Comparison of ENCODE assay signal across 9 cellular contexts in the genomic region with DNA sequence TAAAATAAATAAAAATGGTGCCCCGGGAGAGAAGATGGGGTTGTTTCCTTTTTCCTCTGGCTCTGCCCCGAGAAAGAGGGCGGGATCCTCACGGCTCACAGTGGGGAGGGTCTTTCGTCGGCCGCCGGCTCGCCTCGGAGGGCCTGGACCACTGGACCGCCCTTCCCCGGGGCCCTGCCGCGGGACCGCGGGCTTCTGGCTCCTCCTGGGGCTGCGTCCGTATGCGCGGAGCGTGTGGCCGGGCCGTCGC. TPM values are rescaled to one million over a fixed set of nuclear protein-coding genes. Genes with fewer than 3 reads are reported as not detected.
A peak's percentile ranks its signal among the peaks of the same experiment; 100 is the strongest.
DNase-seq lines count a peak whose midpoint lies in the region; ATAC-seq, FAIRE-seq and TF ChIP-seq lines count a peak whose summit lies in the region.
"Had no signal": no experiment of that assay in that cellular context is flagged by ENCODE, and none has a peak within 500 bp of the region (broad histone marks: within the 10 kb centered on the region; RNA-seq: fewer than 3 reads in every experiment).

No MANE protein-coding gene starts in this region.

- H3K4me3 Mint-ChIP-seq in WTC11, result peak overlapping the region; percentile 98

- no peak for TF ChIP-seq POLR2A in HepG2 (IDR thresholded peaks at IDR 0.05; ENCODE audit: insufficient read depth in 1 of 2, low read depth in 2 of 2, low read length in 2 of 2)

- DNase-seq in DMS79 treated with DMSO at 0.1 percent for 48 hours (lab: John Stamatoyannopoulos, UW), result peak; percentile 45
- peak; percentile 63 for DNase-seq in WTC11 (ENCODE audit: low spot score)
- DNase-seq in HepG2 (ENCODE audit: low spot score), result peak; percentile 23
- DNase-seq in NK-92 (lab: John Stamatoyannopoulos, UW; ENCODE audit: unreplicated experiment), result no peak
- DNase-seq in mesenteric fat pad (ENCODE audit: low spot score), result no peak

- WGBS in HepG2 (ENCODE audit: low lambda C conversion rate), result 0% methylated on average over 1 of the region's 24 CpGs

- no peak overlapping the region for H3K27ac Mint-ChIP-seq in WTC11

- in situ Hi-C loops in HepG2 (cut with HindIII; ENCODE audit: extremely low pct_ligation_motif_present, low pct_unique_long_range_greater_than_20kb), result no loop called here

- POLR2A ChIA-PET in WTC11 (lab: Charles Lee), result interaction anchor here (1.5 kb wide), 1 partner anchor 11 kb away, joined by 5 read pairs; no protein-coding TSS in a partner anchor
- POLR2A ChIA-PET in HepG2 (lab: Yijun Ruan, JAX), result interaction anchor here (0.7 to 1.8 kb wide), 7 partner anchors 11 to 180 kb away, joined by 3 to 19 read pairs (median 3); a partner anchor contains a TSS

- peak overlapping the region; percentile 96 for H3K27ac ChIP-seq in HepG2 (ENCODE audit: extremely low read length, insufficient read depth, low read length)
- H3K27ac ChIP-seq: parathyroid adenoma had no signal

- peak overlapping the region; percentile 94 for H3K4me2 ChIP-seq in HepG2 (ENCODE audit: low read depth, low read length)

- H3K79me2 ChIP-seq in HepG2 (ENCODE audit: insufficient read depth, low read length), result peaks cover 66% of the 10 kb centered on the region
- H3K79me2 ChIP-seq: parathyroid adenoma had no signal

- H3K9me3 Mint-ChIP-seq in WTC11, result no peaks in the 10 kb centered on the region

- H3K4me1 Mint-ChIP-seq in WTC11, result peaks cover 29% of the 10 kb centered on the region

- peak overlapping the region; percentile 90 for H3K9ac ChIP-seq in HepG2 (ENCODE audit: insufficient read depth, low read depth, low read length)
- H3K9ac ChIP-seq: parathyroid adenoma had no signal

- H3K36me3 ChIP-seq in HepG2 (replicated peaks in 1 of 2; ENCODE audit: control insufficient read depth in 1 of 2, insufficient read depth in 2 of 2, low read length in 2 of 2), result no peaks in the 10 kb centered on the region

- no peak for TF ChIP-seq RAD21 in HepG2 (CRISPR knock-in tag; IDR thresholded peaks at IDR 0.05)

- no peak for TF ChIP-seq EP300 in HepG2 (IDR thresholded peaks at IDR 0.05; ENCODE audit: low read depth in 2 of 2, low read length in 2 of 2)
- no peak for TF ChIP-seq EP300 in HepG2 (CRISPR knock-in tag; IDR thresholded peaks at IDR 0.05; ENCODE audit: borderline replicate concordance)

- no peak for FAIRE-seq in HepG2 (lab: Jason Lieb, UNC)

- peak overlapping the region; percentile 86 to 93 (median 91) for H3K4me3 ChIP-seq in HepG2 (replicated peaks in 1 of 3; ENCODE audit: insufficient read depth in 1 of 3, low read depth in 2 of 3, low read length in 3 of 3)

- CTCF ChIA-PET in WTC11 (lab: Charles Lee) (no interaction called here), HepG2 (lab: Yijun Ruan, JAX; ENCODE audit: low intra/inter-chr PET ratio, low total read pairs) (no interaction called here)

- H3K9me3 ChIP-seq in HepG2 (ENCODE audit: low read length), result no peaks in the 10 kb centered on the region

- intact Hi-C loops in HepG2 (cut with micrococcal nuclease; ENCODE audit: unreplicated experiment), result loop anchor here (1.0 to 10.0 kb wide), 5 partner anchors 57 to 461 kb away; a partner anchor contains a TSS

- peaks cover 25% of the 10 kb centered on the region for H3K4me1 ChIP-seq in HepG2 (ENCODE audit: insufficient read depth, low read length)
- H3K4me1 ChIP-seq: parathyroid adenoma had no signal

- H4K20me1 ChIP-seq in HepG2 (ENCODE audit: insufficient read depth, low read length), result no peaks in the 10 kb centered on the region

- no TSS peak for BruUV-seq in HepG2 (replicated peaks; lab: Mats Ljungman, UMichigan)

- H3K36me3 Mint-ChIP-seq in WTC11, result peaks cover 3% of the 10 kb centered on the region; the same call in 1 of the 2 replicates

- ATAC-seq in HG02759 (IDR thresholded peaks at IDR 0.05; ENCODE audit: unreplicated experiment) (peak; percentile 26), WTC11 (peak; percentile 7), HepG2 (peak; percentile 66), GM18520 (IDR thresholded peaks at IDR 0.05; ENCODE audit: unreplicated experiment) (no peak), GM18517 (IDR thresholded peaks at IDR 0.05; ENCODE audit: unreplicated experiment) (no peak)

- TF ChIP-seq CTCF in WTC11 (IDR thresholded peaks at IDR 0.05), result no peak
- TF ChIP-seq CTCF in HepG2 (CRISPR knock-in tag; IDR thresholded peaks at IDR 0.05), result no peak

- no peaks in the 10 kb centered on the region; a peak in 1 of 5 replicates for H3K27me3 ChIP-seq in HepG2 (ENCODE audit: control insufficient read depth in 1 of 2, insufficient read depth in 2 of 2, low read length in 2 of 2)

- no peak overlapping the region for H2AFZ ChIP-seq in HepG2 (ENCODE audit: low read length)
- H2AFZ ChIP-seq: parathyroid adenoma had no signal

- H3K27me3 Mint-ChIP-seq in WTC11 (ENCODE audit: low read depth), result no peaks in the 10 kb centered on the region

TF ChIP-seq in WTC11, 78 proteins besides CTCF, POLR2A, EP300 and RAD21 (continues in another document):
- TF ChIP-seq CREM (CRISPR knock-in tag; IDR thresholded peaks at IDR 0.05) (no peak; the same call in 1 of the 2 replicates), OVOL2 (CRISPR knock-in tag; IDR thresholded peaks at IDR 0.05; ENCODE audit: borderline replicate concordance) (no peak)

TF ChIP-seq in HepG2, 621 proteins besides CTCF, POLR2A, EP300 and RAD21 (continues in another document):
- TF ChIP-seq SP2 (CRISPR knock-in tag; IDR thresholded peaks at IDR 0.05) (no peak), ZFAT (CRISPR knock-in tag; conservative IDR thresholded peaks at IDR 0.05) (no peak), ZNF343 (CRISPR knock-in tag; IDR thresholded peaks at IDR 0.05) (no peak), PAF1 (CRISPR knock-in tag; IDR thresholded peaks at IDR 0.05) (no peak)
- TF ChIP-seq, protein P1, sequence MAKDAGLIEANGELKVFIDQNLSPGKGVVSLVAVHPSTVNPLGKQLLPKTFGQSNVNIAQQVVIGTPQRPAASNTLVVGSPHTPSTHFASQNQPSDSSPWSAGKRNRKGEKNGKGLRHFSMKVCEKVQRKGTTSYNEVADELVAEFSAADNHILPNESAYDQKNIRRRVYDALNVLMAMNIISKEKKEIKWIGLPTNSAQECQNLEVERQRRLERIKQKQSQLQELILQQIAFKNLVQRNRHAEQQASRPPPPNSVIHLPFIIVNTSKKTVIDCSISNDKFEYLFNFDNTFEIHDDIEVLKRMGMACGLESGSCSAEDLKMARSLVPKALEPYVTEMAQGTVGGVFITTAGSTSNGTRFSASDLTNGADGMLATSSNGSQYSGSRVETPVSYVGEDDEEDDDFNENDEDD (CRISPR knock-in tag; IDR thresholded peaks at IDR 0.05; ENCODE audit: borderline replicate concordance), result no peak; the same call in 1 of the 2 replicates

RNA-seq across cellular contexts. Expression of a gene that starts 3.5 kb away (rescaled TPM):
- total RNA-seq in WTC11 (2021) (129 to 165 TPM (median 164 TPM) in 3 replicates), HepG2 (2016; rRNA removed; fragmentation: Illumina TruSeq; extraction: Trizol) (37.7 and 51.2 TPM in 2 replicates), mesenteric fat pad (1.2 TPM)
- 71.8 and 87.5 TPM in 2 replicates for total RNA-seq in HepG2 (2016; cell fraction: cytosol; rRNA removed; fragmentation: Illumina TruSeq; extraction: Trizol; ENCODE audit: low read depth)
- total RNA-seq in HepG2 (2016; cell fraction: insoluble cytoplasmic fraction; rRNA removed; fragmentation: Illumina TruSeq; extraction: Trizol), result 37.5 and 48.2 TPM in 2 replicates
- total RNA-seq in HepG2 (2016; cell fraction: membrane; rRNA removed; fragmentation: Illumina TruSeq; extraction: Trizol), result 36.5 and 37.4 TPM in 2 replicates
- 54.6 and 65.1 TPM in 2 replicates for total RNA-seq in HepG2 (2016; cell fraction: nucleus; rRNA removed; fragmentation: Illumina TruSeq; extraction: Trizol)
- 33.5 and 39.5 TPM in 2 replicates for polyA plus RNA-seq in HepG2 (2011; rRNA removed)
- polyA plus RNA-seq in HepG2 (2011; cell fraction: cytosol; rRNA removed), result 28.4 and 31.3 TPM in 2 replicates
- polyA plus RNA-seq in HepG2 (2011; cell fraction: nucleus; rRNA removed), result 39.8 and 40.6 TPM in 2 replicates
- polyA plus RNA-seq in HepG2 (2012), result 30.9 and 39.1 TPM in 2 replicates
- 4.7 and 5.5 TPM in 2 replicates for polyA plus RNA-seq in HepG2 (2016; cell fraction: cytosol; fragmentation: Illumina TruSeq; extraction: Trizol; ENCODE audit: low read depth)
- polyA plus RNA-seq in HepG2 (2016; cell fraction: insoluble cytoplasmic fraction; fragmentation: Illumina TruSeq; extraction: Trizol; ENCODE audit: low read depth), result 55.0 and 58.1 TPM in 2 replicates
- 15.7 and 16.9 TPM in 2 replicates for polyA plus RNA-seq in HepG2 (2016; cell fraction: membrane; fragmentation: Illumina TruSeq; extraction: Trizol; ENCODE audit: low read depth)
- polyA plus RNA-seq in HepG2 (2016; cell fraction: nucleus; fragmentation: Illumina TruSeq; extraction: Trizol; ENCODE audit: insufficient read depth, low read depth), result 65.0 and 67.9 TPM in 2 replicates
- 53.1 and 80.7 TPM in 2 replicates for polyA minus RNA-seq in HepG2 (2011; rRNA and poly(A)+ RNA removed; ENCODE audit: low replicate concordance)
- polyA minus RNA-seq in HepG2 (2011; cell fraction: cytosol; rRNA and poly(A)+ RNA removed), result 52.8 and 73.7 TPM in 2 replicates
- 108 and 117 TPM in 2 replicates for polyA minus RNA-seq in HepG2 (2011; cell fraction: nucleus; rRNA and poly(A)+ RNA removed)

RNA-seq across cellular contexts. Expression of a gene that starts 58.0 kb away (rescaled TPM):
- total RNA-seq in WTC11 (2021) (110 to 144 TPM (median 133 TPM) in 3 replicates), HepG2 (2016; rRNA removed; fragmentation: Illumina TruSeq; extraction: Trizol) (39.1 and 52.7 TPM in 2 replicates), mesenteric fat pad (55.6 TPM)
- total RNA-seq in HepG2 (2016; cell fraction: cytosol; rRNA removed; fragmentation: Illumina TruSeq; extraction: Trizol; ENCODE audit: low read depth), result 9.7 and 11.8 TPM in 2 replicates
- total RNA-seq in HepG2 (2016; cell fraction: insoluble cytoplasmic fraction; rRNA removed; fragmentation: Illumina TruSeq; extraction: Trizol), result 42.4 and 53.4 TPM in 2 replicates
- total RNA-seq in HepG2 (2016; cell fraction: membrane; rRNA removed; fragmentation: Illumina TruSeq; extraction: Trizol), result 18.1 and 19.9 TPM in 2 replicates
- 58.6 and 59.9 TPM in 2 replicates for total RNA-seq in HepG2 (2016; cell fraction: nucleus; rRNA removed; fragmentation: Illumina TruSeq; extraction: Trizol)
- 38.5 and 41.6 TPM in 2 replicates for polyA plus RNA-seq in HepG2 (2011; rRNA removed)
- polyA plus RNA-seq in HepG2 (2011; cell fraction: cytosol; rRNA removed), result 17.7 and 19.0 TPM in 2 replicates
- 52.2 and 74.4 TPM in 2 replicates for polyA plus RNA-seq in HepG2 (2011; cell fraction: nucleus; rRNA removed)
- polyA plus RNA-seq in HepG2 (2012), result 22.3 and 41.5 TPM in 2 replicates
- 11.2 and 11.6 TPM in 2 replicates for polyA plus RNA-seq in HepG2 (2016; cell fraction: cytosol; fragmentation: Illumina TruSeq; extraction: Trizol; ENCODE audit: low read depth)
- polyA plus RNA-seq in HepG2 (2016; cell fraction: insoluble cytoplasmic fraction; fragmentation: Illumina TruSeq; extraction: Trizol; ENCODE audit: low read depth), result 117 and 127 TPM in 2 replicates
- 23.2 and 23.3 TPM in 2 replicates for polyA plus RNA-seq in HepG2 (2016; cell fraction: membrane; fragmentation: Illumina TruSeq; extraction: Trizol; ENCODE audit: low read depth)
- polyA plus RNA-seq in HepG2 (2016; cell fraction: nucleus; fragmentation: Illumina TruSeq; extraction: Trizol; ENCODE audit: insufficient read depth, low read depth), result 182 and 185 TPM in 2 replicates
- 28.3 and 56.1 TPM in 2 replicates for polyA minus RNA-seq in HepG2 (2011; rRNA and poly(A)+ RNA removed; ENCODE audit: low replicate concordance)
- polyA minus RNA-seq in HepG2 (2011; cell fraction: cytosol; rRNA and poly(A)+ RNA removed), result 14.5 and 23.9 TPM in 2 replicates
- polyA minus RNA-seq in HepG2 (2011; cell fraction: nucleus; rRNA and poly(A)+ RNA removed), result 117 and 142 TPM in 2 replicates

Comparison
In these comparisons a context has a peak if more than half of its experiments do, and no peak if none do; other contexts are left out.
1. DNase-seq: peak in DMS79 treated with DMSO at 0.1 percent for 48 hours (single experiment), WTC11 (single experiment) and HepG2 (single experiment); none in NK-92 (single experiment) and mesenteric fat pad (single experiment).
2. ATAC-seq: peak in HG02759 (single experiment), WTC11 (single experiment) and HepG2 (single experiment); none in GM18520 (single experiment) and GM18517 (single experiment).
3. RNA of a gene that starts 3.5 kb away (total RNA-seq): 129 to 165 TPM in WTC11 and 36.5 to 87.5 TPM in HepG2; 1.2 TPM in mesenteric fat pad (single experiment); every median in the first group is over 10 times any median in the second.